In genomic region chr22:16749282-16749681, GRCh38 we compare ENCODE assay signal across 4 cellular contexts.
DNase-seq lines count a peak whose midpoint lies in the region; ATAC-seq, FAIRE-seq and TF ChIP-seq lines count a peak whose summit lies in the region.
"Not testable (repeated sequence)": the region's sequence is repeated elsewhere in the genome, so short reads cannot be mapped to it uniquely, and the experiment has no call there.

No MANE protein-coding gene starts in this region.

- H3K4me1 ChIP-seq in GM23338 (ENCODE audit: insufficient read depth); K562 (replicated peaks in 1 of 2; ENCODE audit: control insufficient read depth in 2 of 2, insufficient read depth in 2 of 2, low read length in 2 of 2); testis: not testable (repeated sequence)

- H3K9me3 ChIP-seq in SU-DHL-6 (ENCODE audit: insufficient read depth, low read length); K562 (replicated peaks; ENCODE audit: control insufficient read depth, insufficient read depth, low read depth, low read length); testis: not testable (repeated sequence)

- WGBS in K562 (ENCODE audit: insufficient coverage, low coverage, missing lambda C conversion rate), result 0% methylated on average over 4 of the region's 4 CpGs
- WGBS in testis, 2 donors, result 35 to 36% methylated on average over 4 of the region's 4 CpGs

- not testable (repeated sequence) for H3K9me2 ChIP-seq in GM23338 (ENCODE audit: insufficient read depth); SU-DHL-6 (replicated peaks; ENCODE audit: insufficient read depth, low read length)

- H3K9me1 ChIP-seq in K562 (ENCODE audit: control insufficient read depth, insufficient read depth, low read length), result not testable (repeated sequence)

- POLR2A ChIA-PET in K562 (lab: Yijun Ruan, JAX), result interaction anchor here (0.7 kb wide), 1 partner anchor 15 kb away, joined by 3 read pairs; no protein-coding TSS in a partner anchor

- not testable (repeated sequence) for H3K36me3 ChIP-seq in GM23338 (ENCODE audit: insufficient read depth); SU-DHL-6 (ENCODE audit: low read length); K562 (ENCODE audit: control insufficient read depth, insufficient read depth, low read length); testis (ENCODE audit: low read depth, missing control alignments)

- not testable (repeated sequence) for H3K27me3 Mint-ChIP-seq in GM23338 (ENCODE audit: insufficient read depth, low read depth, poor library complexity)

- not testable (repeated sequence) for FAIRE-seq in K562 (lab: Jason Lieb, UNC)

- in situ Hi-C loops in K562 (cut with MboI), result not testable (repeated sequence)

- TF ChIP-seq CTCF in GM23338 (conservative IDR thresholded peaks at IDR 0.05; ENCODE audit: low read depth in 2 of 2), result peak in 1 of 2 experiments; percentile 23; a peak in 2 of 4 replicates
- not testable (repeated sequence) for TF ChIP-seq CTCF in SU-DHL-6 (IDR thresholded peaks at IDR 0.05; ENCODE audit: insufficient read depth, low read length, poor library complexity, severe bottlenecking); testis (IDR thresholded peaks at IDR 0.05)
- TF ChIP-seq CTCF in K562 (IDR thresholded peaks at IDR 0.05 in 2 of 3, conservative IDR thresholded peaks at IDR 0.05 in 1 of 3; ENCODE audit: insufficient read depth in 2 of 3, low read depth in 1 of 3, low read length in 3 of 3), result peak; percentile 6 to 55 (median 43); a peak in 5 of 6 replicates

- not testable (repeated sequence) for H4K20me1 ChIP-seq in GM23338 (replicated peaks; ENCODE audit: insufficient read depth); SU-DHL-6 (ENCODE audit: low read depth, low read length); K562 (replicated peaks; ENCODE audit: control insufficient read depth, insufficient read depth, low read length)

- not testable (repeated sequence) for H3K79me2 ChIP-seq in GM23338 (replicated peaks; ENCODE audit: insufficient read depth); SU-DHL-6 (ENCODE audit: insufficient read depth, low read length); K562 (ENCODE audit: control insufficient read depth, insufficient read depth, low read length)

- H3K4me3 ChIP-seq in GM23338; SU-DHL-6 (ENCODE audit: insufficient read depth, low read length, poor library complexity, severe bottlenecking); K562; testis: not testable (repeated sequence)

- H3K36me3 Mint-ChIP-seq in GM23338 (ENCODE audit: low read depth), result peaks cover 21% of the 10 kb centered on the region

- H3K9me3 Mint-ChIP-seq in GM23338, result peaks cover 88% of the 10 kb centered on the region

- TF ChIP-seq RAD21 in K562 (CRISPR knock-in tag; conservative IDR thresholded peaks at IDR 0.05 in 1 of 2, IDR thresholded peaks at IDR 0.05 in 1 of 2), result peak in 1 of 2 experiments; percentile 70; a peak in 2 of 4 replicates

- not testable (repeated sequence) for H3F3A ChIP-seq in GM23338 (replicated peaks; ENCODE audit: low read depth); SU-DHL-6 (ENCODE audit: insufficient read depth)

- H3K4me3 Mint-ChIP-seq in GM23338, result not testable (repeated sequence)

- not testable (repeated sequence) for TF ChIP-seq POLR2A in K562 (conservative IDR thresholded peaks at IDR 0.05); testis (IDR thresholded peaks at IDR 0.05)

- CTCF ChIA-PET in K562 (lab: Yijun Ruan, JAX; ENCODE audit: low intra/inter-chr PET ratio), result not testable (repeated sequence)

- not testable (repeated sequence) for H3K27ac Mint-ChIP-seq in GM23338

- not testable (repeated sequence) for H3K4me2 ChIP-seq in GM23338; K562 (ENCODE audit: insufficient read depth, low read length)
- peak overlapping the region; percentile 34 for H3K4me2 ChIP-seq in SU-DHL-6 (ENCODE audit: low read depth, low read length, poor library complexity, severe bottlenecking)

- intact Hi-C loops in K562 (cut with micrococcal nuclease), result loop anchor here (5.0 kb wide), 1 partner anchor 37 kb away; no protein-coding TSS in a partner anchor
- intact Hi-C loops in testis (cut with DNase I; ENCODE audit: low total_unique reads), result not testable (repeated sequence)

- not testable (repeated sequence) for H3K27ac ChIP-seq in GM23338 (ENCODE audit: low read depth); K562 (ENCODE audit: extremely low read depth, low read depth, low read length); testis
- peak overlapping the region; percentile 82 for H3K27ac ChIP-seq in SU-DHL-6 (ENCODE audit: low read depth, low read length)

- not testable (repeated sequence) for TF ChIP-seq EP300 in K562 (IDR thresholded peaks at IDR 0.05; ENCODE audit: low read length)

- BruUV-seq in K562 (replicated peaks; lab: Mats Ljungman, UMichigan), result not testable (repeated sequence)

- not testable (repeated sequence) for H3K4me1 Mint-ChIP-seq in GM23338

- H2AFZ ChIP-seq in GM23338; SU-DHL-6 (ENCODE audit: low read depth, low read length, severe bottlenecking); K562 (ENCODE audit: low read depth, low read length): not testable (repeated sequence)

- not testable (repeated sequence) for H3K27me3 ChIP-seq in GM23338 (ENCODE audit: insufficient read depth); SU-DHL-6 (ENCODE audit: low read length); testis
- H3K27me3 ChIP-seq in K562 (ENCODE audit: control insufficient read depth in 2 of 2, insufficient read depth in 2 of 2, low read length in 2 of 2), result peaks cover 12 to 21% of the 10 kb centered on the region in 2 experiments

- peak; percentile 1 for DNase-seq in GM23338 (ENCODE audit: low spot score)
- not testable (repeated sequence) for DNase-seq in K562 (ENCODE audit: extremely low read depth in 1 of 4, low spot score in 3 of 4)
- DNase-seq in testis, result peak; percentile 24

- H3K9ac ChIP-seq in SU-DHL-6 (ENCODE audit: low read length), result peak overlapping the region; percentile 29; the same call in 1 of the 2 replicates
- H3K9ac ChIP-seq in K562 (ENCODE audit: insufficient read depth in 1 of 2, low read depth in 2 of 2, low read length in 2 of 2), result not testable (repeated sequence)

- not testable (repeated sequence) for ATAC-seq in GM23338
- ATAC-seq in K562, result 0 out of 3 replicates have a peak, but pooled peaks have one; percentile 25

TF ChIP-seq in K562, 482 proteins besides CTCF, POLR2A, EP300 and RAD21:
- TF ChIP-seq STAG1 (CRISPR knock-in tag; IDR thresholded peaks at IDR 0.05; ENCODE audit: borderline replicate concordance), result peak; percentile 54; the same call in 1 of the 2 replicates
